ENCODE assay signal across 8 cellular contexts in genomic region chr5:132427285-132428146, GRCh38. TPM values are rescaled to one million over a fixed set of nuclear protein-coding genes. Genes with fewer than 3 reads are reported as not detected.
A peak's percentile ranks its signal among the peaks of the same experiment; 100 is the strongest.
DNase-seq lines count a peak whose midpoint lies in the region; ATAC-seq, FAIRE-seq and TF ChIP-seq lines count a peak whose summit lies in the region.

No MANE protein-coding gene starts in this region.

- peaks cover 8% of the 10 kb centered on the region for H3K36me3 Mint-ChIP-seq in dendritic cell treated with granulocyte-macrophage colony-stimulating factor and Interleukin-4, amounts not matched to agents 40 ng/mL and 50 ng/mL, for 4 days (ENCODE audit: low read depth)
- peaks cover 9% of the 10 kb centered on the region for H3K36me3 Mint-ChIP-seq in natural killer cell

- TF ChIP-seq CTCF in natural killer cell (IDR thresholded peaks at IDR 0.05): no peak

- DNase-seq in GM12891 (ENCODE audit: insufficient read length, low spot score) (no peak), NCI-H146 treated with DMSO at 0.1 percent for 48 hours (lab: John Stamatoyannopoulos, UW; ENCODE audit: unreplicated experiment) (peak; percentile 52), natural killer cell (peak; percentile 59), ecto neural progenitor cell (ENCODE audit: low spot score) (no peak), NCI-H2171 (lab: John Stamatoyannopoulos, UW) (no peak)

- H3K9me3 Mint-ChIP-seq in dendritic cell treated with granulocyte-macrophage colony-stimulating factor and Interleukin-4, amounts not matched to agents 40 ng/mL and 50 ng/mL, for 4 days: no peaks in the 10 kb centered on the region
- no peaks in the 10 kb centered on the region for H3K9me3 Mint-ChIP-seq in natural killer cell

- FAIRE-seq in GM12891 (lab: Jason Lieb, UNC): peak; percentile 64

- H3K4me1 Mint-ChIP-seq in dendritic cell treated with granulocyte-macrophage colony-stimulating factor and Interleukin-4, amounts not matched to agents 40 ng/mL and 50 ng/mL, for 4 days (ENCODE audit: low read depth): peaks cover 97% of the 10 kb centered on the region
- H3K4me1 Mint-ChIP-seq in natural killer cell: peaks cover 100% of the 10 kb centered on the region in 2 donors

- no peak for TF ChIP-seq POLR2A in GM12891 (IDR thresholded peaks at IDR 0.05; ENCODE audit: low read depth, low read length)

- intact Hi-C loops in dendritic cell treated with granulocyte-macrophage colony-stimulating factor and Interleukin-4, amounts not matched to agents 40 ng/mL and 50 ng/mL, for 4 days (cut with micrococcal nuclease): loop anchor here (2.0 kb wide), 1 partner anchor 39 kb away; no protein-coding TSS in a partner anchor
- intact Hi-C loops in natural killer cell (cut with micrococcal nuclease): loop anchor here (1.0 to 2.0 kb wide), 4 partner anchors 8 to 63 kb away; partner anchors contain the start of gene IRF1

- peak; percentile 34 to 39 for ATAC-seq in activated CD4-positive, CD25-positive, alpha-beta regulatory T cell treated with anti-CD3 and anti-CD28 coated beads, Interleukin-2, amount 50 U/mL, for 24 hours
- ATAC-seq in natural killer cell: peak; percentile 41 to 75 (median 71)
- no peak for ATAC-seq in HG02973 (IDR thresholded peaks at IDR 0.05; ENCODE audit: unreplicated experiment)

- no peaks in the 10 kb centered on the region for H3K27me3 Mint-ChIP-seq in dendritic cell treated with granulocyte-macrophage colony-stimulating factor and Interleukin-4, amounts not matched to agents 40 ng/mL and 50 ng/mL, for 4 days
- no peaks in the 10 kb centered on the region for H3K27me3 Mint-ChIP-seq in natural killer cell (ENCODE audit: low read depth in 2 of 2)

- H3K27ac Mint-ChIP-seq in dendritic cell treated with granulocyte-macrophage colony-stimulating factor and Interleukin-4, amounts not matched to agents 40 ng/mL and 50 ng/mL, for 4 days: peak overlapping the region; percentile 87
- peak overlapping the region; percentile 99 to 100 for H3K27ac Mint-ChIP-seq in natural killer cell

- H3K4me3 Mint-ChIP-seq in dendritic cell treated with granulocyte-macrophage colony-stimulating factor and Interleukin-4, amounts not matched to agents 40 ng/mL and 50 ng/mL, for 4 days: no peak overlapping the region
- peak overlapping the region; percentile 79 for H3K4me3 Mint-ChIP-seq in natural killer cell

TF ChIP-seq in GM12891, 5 proteins besides CTCF, POLR2A, EP300 and RAD21:
- TF ChIP-seq SPI1 (IDR thresholded peaks at IDR 0.05; ENCODE audit: low read depth, low read length): peak; percentile 44
- no peak for TF ChIP-seq TAF1 (IDR thresholded peaks at IDR 0.05; ENCODE audit: low read depth, low read length)
TF ChIP-seq in GM12891: peak in this region for 1.

RNA-seq across cellular contexts. Expression of gene SLC22A5, which starts 58.0 kb away (rescaled TPM):
- polyA plus RNA-seq in GM12891 (2012; ENCODE audit: low read depth, missing spikeins): 0.33 TPM
- 1 to 10 TPM; 1.6 to 5.0 (median 3.9) TPM for total RNA-seq in natural killer cell

Comparison
In these comparisons a context has a peak if more than half of its experiments do, and no peak if none do; other contexts are left out.
1. DNase-seq: peak in NCI-H146 treated with DMSO at 0.1 percent for 48 hours (single experiment) and natural killer cell (single experiment); none in GM12891 (single experiment), ecto neural progenitor cell (single experiment) and NCI-H2171 (single experiment).